Comparison of ENCODE assay signal across 23 cellular contexts in the genomic region with DNA sequence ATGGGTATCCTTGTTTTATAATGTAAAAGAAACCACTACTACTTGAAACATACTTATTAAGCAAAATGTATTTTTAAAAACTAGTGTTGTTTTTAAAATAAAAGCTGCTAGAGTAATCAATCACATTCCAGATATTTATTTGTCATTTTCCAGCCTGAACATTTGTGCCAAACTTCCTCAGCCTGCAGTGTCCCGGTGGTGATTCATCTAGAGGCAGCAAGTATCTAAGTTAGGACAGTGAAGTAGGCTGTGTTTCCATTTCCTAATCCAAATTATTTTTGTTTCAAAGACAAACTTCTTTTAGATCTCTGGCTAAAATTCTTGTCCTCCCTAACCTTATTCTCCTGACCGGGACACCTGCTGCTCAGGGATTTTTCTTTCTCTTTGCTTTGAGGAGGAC. TPM values are rescaled to one million over a fixed set of nuclear protein-coding genes. Genes with fewer than 3 reads are reported as not detected.
"Had no signal": no experiment of that assay in that cellular context is flagged by ENCODE, and none has a peak within 500 bp of the region (broad histone marks: within the 10 kb centered on the region; RNA-seq: fewer than 3 reads in every experiment).

No MANE protein-coding gene starts in this region.

- H3K27ac Mint-ChIP-seq: activated naive CD4-positive, alpha-beta T cell treated with anti-CD3 and anti-CD28 coated beads, Interleukin-2, amount 50 U/mL, for 72 hours; activated T-helper 1 cell treated with anti-CD3 and anti-CD28 coated beads, Interleukin-12 subunit alpha, Interleukin-12 subunit beta, Interleukin-2, Interleukin-4 antibody, amounts not matched to agents 30 ng/mL and 10 ng/mL and 1 ng/mL, durations not matched to agents 14 hours and 24 hours and 36 hours; natural killer cell treated with Interleukin-12 subunit alpha and Interleukin-12 subunit beta and Interleukin-15 and Interleukin-18, amount 100 ng/mL, for 72 hours; type B pancreatic cell had no signal

- H3K4me2 ChIP-seq: smooth muscle cell had no signal

- H3K36me3 Mint-ChIP-seq: activated naive CD4-positive, alpha-beta T cell treated with anti-CD3 and anti-CD28 coated beads, Interleukin-2, amount 50 U/mL, for 72 hours; natural killer cell treated with Interleukin-12 subunit alpha and Interleukin-12 subunit beta and Interleukin-15 and Interleukin-18, amount 100 ng/mL, for 72 hours; type B pancreatic cell had no signal

- H3K36me3 ChIP-seq: adrenal gland, lower lobe of right lung, neutrophil, right lobe of liver had no signal

- DNase-seq: activated CD4-positive, alpha-beta T cell treated with anti-CD3 and anti-CD28 coated beads, Interleukin-2, amount 50 U/mL, for 4 hours; activated gamma-delta T cell treated with Interleukin-2 at 50 U/mL for 16 hours; activated T-cell treated with anti-CD3 and anti-CD28 coated beads for 4 hours; effector CD4-positive, alpha-beta T cell; foreskin keratinocyte; hippocampal formation; left colon; lower lobe of right lung; right lobe of liver; stimulated activated CD4-positive, alpha-beta T cell treated with anti-CD3 and anti-CD28 coated beads, Interleukin-4, amount 100 ng/mL, for 1 hour; stimulated activated naive CD8-positive, alpha-beta T cell treated with anti-CD3 and anti-CD28 coated beads, Interleukin-15, amount 100 ng/mL, for 72 hours; T-helper 2 cell had no signal

- H3K9me3 Mint-ChIP-seq: activated naive CD4-positive, alpha-beta T cell treated with anti-CD3 and anti-CD28 coated beads, Interleukin-2, amount 50 U/mL, for 72 hours; activated T-helper 1 cell treated with anti-CD3 and anti-CD28 coated beads, Interleukin-12 subunit alpha, Interleukin-12 subunit beta, Interleukin-2, Interleukin-4 antibody, amounts not matched to agents 30 ng/mL and 10 ng/mL and 1 ng/mL, durations not matched to agents 14 hours and 24 hours and 36 hours; natural killer cell treated with Interleukin-12 subunit alpha and Interleukin-12 subunit beta and Interleukin-15 and Interleukin-18, amount 100 ng/mL, for 72 hours; stimulated activated naive CD8-positive, alpha-beta T cell treated with anti-CD3 and anti-CD28 coated beads, Interleukin-15, amount 100 ng/mL, for 72 hours; type B pancreatic cell had no signal

- H3K4me3 ChIP-seq: adrenal gland, lower lobe of right lung, right lobe of liver, smooth muscle cell had no signal

- H3K9ac ChIP-seq: parathyroid adenoma had no signal

- H3K79me2 ChIP-seq: parathyroid adenoma had no signal

- H2AFZ ChIP-seq: parathyroid adenoma had no signal

- H3K4me1 ChIP-seq: adrenal gland, foreskin keratinocyte, lower lobe of right lung, parathyroid adenoma, right lobe of liver had no signal

- H3K4me3 Mint-ChIP-seq: activated T-helper 1 cell treated with anti-CD3 and anti-CD28 coated beads, Interleukin-12 subunit alpha, Interleukin-12 subunit beta, Interleukin-2, Interleukin-4 antibody, amounts not matched to agents 30 ng/mL and 10 ng/mL and 1 ng/mL, durations not matched to agents 14 hours and 24 hours and 36 hours; natural killer cell treated with Interleukin-12 subunit alpha and Interleukin-12 subunit beta and Interleukin-15 and Interleukin-18, amount 100 ng/mL, for 72 hours; type B pancreatic cell had no signal

- H3K27me3 ChIP-seq: adrenal gland, neutrophil, right lobe of liver had no signal

- H3K27ac ChIP-seq: adrenal gland, foreskin keratinocyte, lower lobe of right lung, neutrophil, parathyroid adenoma, right lobe of liver had no signal

- H3K9me3 ChIP-seq: adrenal gland, lower lobe of right lung, neutrophil, right lobe of liver had no signal

RNA-seq across cellular contexts. Expression of gene GCG, which starts 12.8 kb away (rescaled TPM):
- total RNA-seq: activated naive CD4-positive, alpha-beta T cell treated with anti-CD3 and anti-CD28 coated beads, Interleukin-2, amount 50 U/mL, for 72 hours; activated T-helper 1 cell treated with anti-CD3 and anti-CD28 coated beads, Interleukin-12 subunit alpha, Interleukin-12 subunit beta, Interleukin-2, Interleukin-4 antibody, amounts not matched to agents 30 ng/mL and 10 ng/mL and 1 ng/mL, durations not matched to agents 14 hours and 24 hours and 36 hours; adrenal gland; bronchial epithelial cell; cerebellum; esophagus mucosa; foreskin keratinocyte; lower lobe of right lung; natural killer cell treated with Interleukin-12 subunit alpha and Interleukin-12 subunit beta and Interleukin-15 and Interleukin-18, amount 100 ng/mL, for 72 hours; right lobe of liver; smooth muscle cell had no signal
- polyA plus RNA-seq: foreskin keratinocyte, smooth muscle cell had no signal
